Comparison of ENCODE assay signal across 18 cellular contexts in genomic region chr7:68317476-68317875, GRCh38.
"Had no signal": no experiment of that assay in that cellular context is flagged by ENCODE, and none has a peak within 500 bp of the region (broad histone marks: within the 10 kb centered on the region; RNA-seq: fewer than 3 reads in every experiment).

No MANE protein-coding gene starts in this region.

- H3K4me1 ChIP-seq: left lung had no signal

- H3K36me3 ChIP-seq: esophagus muscularis mucosa, gastroesophageal sphincter, heart left ventricle, left lung, lower lobe of right lung had no signal

- H3K27me3 Mint-ChIP-seq: memory B cell had no signal

- H3K9me3 ChIP-seq: esophagus muscularis mucosa, gastroesophageal sphincter, heart left ventricle, lower lobe of right lung had no signal

- H3K27ac ChIP-seq: coronary artery, dorsolateral prefrontal cortex, esophagus muscularis mucosa, foreskin keratinocyte, gastroesophageal sphincter, heart left ventricle, hepatocyte, left lung, lower lobe of right lung had no signal

- H3K79me2 ChIP-seq: hepatocyte had no signal

- H3K36me3 Mint-ChIP-seq: memory B cell had no signal

- DNase-seq: dermis blood vessel endothelial cell; dorsolateral prefrontal cortex; effector CD4-positive, alpha-beta T cell; effector memory CD4-positive, alpha-beta T cell; foreskin keratinocyte; heart left ventricle; kidney; left cardiac atrium; left lung; left ventricle myocardium superior; lower lobe of right lung; mesendoderm; midbrain had no signal

- H3K27ac Mint-ChIP-seq: memory B cell had no signal

- H2AFZ ChIP-seq: hepatocyte had no signal

- H3K4me3 Mint-ChIP-seq: memory B cell had no signal

- H3K27me3 ChIP-seq: esophagus muscularis mucosa, foreskin keratinocyte, gastroesophageal sphincter, heart left ventricle, hepatocyte, left lung had no signal

- H3K4me3 ChIP-seq: coronary artery, dorsolateral prefrontal cortex, esophagus muscularis mucosa, gastroesophageal sphincter, heart left ventricle, hepatocyte, left lung, lower lobe of right lung had no signal

- H3K4me1 Mint-ChIP-seq: memory B cell had no signal

- H3K4me2 ChIP-seq: hepatocyte had no signal
